In genomic region chr10:8897769-8898168, GRCh38 we compare ENCODE assay signal across 27 cellular contexts.
"Had no signal": no experiment of that assay in that cellular context is flagged by ENCODE, and none has a peak within 500 bp of the region (broad histone marks: within the 10 kb centered on the region; RNA-seq: fewer than 3 reads in every experiment).

No MANE protein-coding gene starts in this region.

- DNase-seq: activated CD4-positive, alpha-beta T cell treated with anti-CD3 and anti-CD28 coated beads for 48 hours; activated CD4-positive, alpha-beta T cell treated with anti-CD3 and anti-CD28 coated beads, Interleukin-2, amount 50 U/mL, for 4 hours; activated CD4-positive, CD25-positive, alpha-beta regulatory T cell treated with anti-CD3 and anti-CD28 coated beads, Interleukin-2, amount 50 U/mL, for 72 hours; activated CD8-positive, alpha-beta memory T cell treated with anti-CD3 and anti-CD28 coated beads for 24 hours; activated effector memory CD4-positive, alpha-beta T cell treated with anti-CD3 and anti-CD28 coated beads, Interleukin-2, amount 50 U/mL, for 16 hours; activated naive CD4-positive, alpha-beta T cell treated with Interleukin-2 at 50 U/mL for 16 hours; adrenal gland; anterior cingulate cortex; colonic mucosa; KG1; NCI-H1092; NCI-H1417; NCI-H1930; NCI-H2171; NCI-H226; NCI-H510A; NCI-H526 treated with DMSO at 0.1 percent for 48 hours; NCI-H82; NK-92 treated with Interleukin-12 subunit alpha and Interleukin-12 subunit beta, amount 100 ng/mL, for 24 hours; SHP77; SW 1271 had no signal

- H3K4me3 ChIP-seq: adrenal gland, colonic mucosa, SJSA1 had no signal

- H3K4me3 Mint-ChIP-seq: IgD-negative memory B cell; T-helper 1 cell treated with Interleukin-12 subunit alpha and Interleukin-12 subunit beta and Interleukin-4 antibody, amounts not matched to agents 30 μg/mL and 1 μg/mL, for 36 hours; WTC11 had no signal

- H3K9me3 ChIP-seq: adrenal gland, colonic mucosa, SJSA1 had no signal

- H3K27ac Mint-ChIP-seq: IgD-negative memory B cell; T-helper 1 cell treated with Interleukin-12 subunit alpha and Interleukin-12 subunit beta and Interleukin-4 antibody, amounts not matched to agents 30 μg/mL and 1 μg/mL, for 36 hours; WTC11 had no signal

- H3K27me3 Mint-ChIP-seq: IgD-negative memory B cell had no signal

- H3K9me3 Mint-ChIP-seq: IgD-negative memory B cell; T-helper 1 cell treated with Interleukin-12 subunit alpha and Interleukin-12 subunit beta and Interleukin-4 antibody, amounts not matched to agents 30 μg/mL and 1 μg/mL, for 36 hours; WTC11 had no signal

- H3K4me1 ChIP-seq: adrenal gland, colonic mucosa, SJSA1 had no signal

- H3K4me1 Mint-ChIP-seq: IgD-negative memory B cell, WTC11 had no signal

- H3K27me3 ChIP-seq: adrenal gland, colonic mucosa, SJSA1 had no signal

- H3K27ac ChIP-seq: adrenal gland, colonic mucosa, SJSA1 had no signal

- ATAC-seq: activated naive CD4-positive, alpha-beta T cell treated with anti-CD3 and anti-CD28 coated beads, Interleukin-2, amount 50 U/mL, for 72 hours; SK-N-SH treated with all-trans-retinoic acid at 6 μM for 48 hours; WTC11 had no signal

- H3K36me3 ChIP-seq: adrenal gland, colonic mucosa, SJSA1 had no signal

- H3K36me3 Mint-ChIP-seq: activated naive CD4-positive, alpha-beta T cell treated with anti-CD3 and anti-CD28 coated beads, Interleukin-2, amount 50 U/mL, for 72 hours; IgD-negative memory B cell; WTC11 had no signal
